10 cellular contexts compared by ENCODE assay signal in the genomic region with DNA sequence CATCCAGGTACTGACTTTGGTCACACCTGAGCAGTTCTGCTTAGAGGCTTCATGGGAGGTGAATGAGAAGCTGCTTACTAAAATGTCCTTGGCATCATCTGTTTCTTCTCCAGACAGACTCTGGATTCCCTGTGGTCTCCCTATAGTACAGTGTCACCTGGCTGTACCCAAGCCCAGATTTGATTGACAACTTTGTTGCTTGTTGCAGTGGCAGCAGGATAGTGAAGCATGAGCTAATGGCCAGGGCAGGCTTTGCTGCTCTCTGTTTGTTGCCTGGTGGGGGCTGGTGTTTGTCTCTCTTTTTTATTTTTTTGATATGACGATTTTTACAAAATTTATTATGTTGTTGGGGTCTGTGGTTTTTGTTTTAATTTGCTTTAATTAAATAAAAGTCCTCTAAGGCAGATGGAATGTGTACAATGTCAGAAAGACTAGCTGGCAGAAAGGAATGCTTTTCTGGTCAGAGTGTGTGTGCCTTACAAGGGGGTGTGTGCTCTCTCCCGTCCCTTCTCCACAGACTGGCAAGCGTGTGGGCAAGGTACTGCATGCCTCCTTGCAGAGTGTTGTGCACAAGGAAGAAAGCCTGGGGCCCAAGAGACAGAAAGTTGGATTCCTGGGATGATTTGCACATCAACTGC. TPM values are rescaled to one million over a fixed set of nuclear protein-coding genes. Genes with fewer than 3 reads are reported as not detected.
DNase-seq lines count a peak whose midpoint lies in the region; ATAC-seq and TF ChIP-seq lines count a peak whose summit lies in the region.
"Had no signal": no experiment of that assay in that cellular context is flagged by ENCODE, and none has a peak within 500 bp of the region (broad histone marks: within the 10 kb centered on the region; RNA-seq: fewer than 3 reads in every experiment).

No MANE protein-coding gene starts in this region.

- no peaks in the 10 kb centered on the region for H3K4me1 Mint-ChIP-seq in neural crest cell

- H3K36me3 Mint-ChIP-seq in neural crest cell (ENCODE audit: low read depth): peaks cover 16% of the 10 kb centered on the region

- H3K36me3 ChIP-seq in Peyer's patch: peaks cover 0 to 19% (median 0%) of the 10 kb centered on the region in 3 donors

- H3K27me3 Mint-ChIP-seq in neural crest cell (ENCODE audit: low read depth): no peaks in the 10 kb centered on the region

- H3K4me3 Mint-ChIP-seq in neural crest cell: no peak overlapping the region

- no peak for TF ChIP-seq CTCF in Peyer's patch (IDR thresholded peaks at IDR 0.05)
- TF ChIP-seq CTCF in epithelial cell of proximal tubule (conservative IDR thresholded peaks at IDR 0.05; ENCODE audit: low read depth, low read length): no peak
- TF ChIP-seq CTCF in neural crest cell (conservative IDR thresholded peaks at IDR 0.05): no peak

- H3K4me3 ChIP-seq in Peyer's patch (no peak overlapping the region), epithelial cell of proximal tubule (ENCODE audit: low read depth, low read length) (no peak overlapping the region)

- DNase-seq in AG08396 (ENCODE audit: low spot score) (peak; percentile 79), Peyer's patch (no peak), epithelial cell of proximal tubule (ENCODE audit: low read depth) (peak; percentile 75), neural crest cell (ENCODE audit: low read depth, low spot score) (no peak), ureter (ENCODE audit: low spot score) (no peak), NCI-H2196 (lab: John Stamatoyannopoulos, UW; ENCODE audit: unreplicated experiment) (no peak)
- DNase-seq in activated CD4-positive, CD25-positive, alpha-beta regulatory T cell treated with anti-CD3 and anti-CD28 coated beads, Interleukin-2, amount 50 U/mL, for 72 hours: no peak
- DNase-seq: DMS 273 treated with DMSO at 0.1 percent for 48 hours, islet precursor cell had no signal

- H3K27ac Mint-ChIP-seq in neural crest cell (ENCODE audit: unreplicated experiment): peak overlapping the region; percentile 71

- no peaks in the 10 kb centered on the region for H3K9me3 ChIP-seq in Peyer's patch

- H3K9me3 Mint-ChIP-seq in neural crest cell: no peaks in the 10 kb centered on the region

- H3K27ac ChIP-seq in Peyer's patch: peak overlapping the region; percentile 5 to 79 (median 58)

- peaks cover 0 to 12% (median 5%) of the 10 kb centered on the region in 4 donors for H3K4me1 ChIP-seq in Peyer's patch

- TF ChIP-seq POLR2A in Peyer's patch (IDR thresholded peaks at IDR 0.05): no peak

- no peak for ATAC-seq in GM18520 (IDR thresholded peaks at IDR 0.05; ENCODE audit: unreplicated experiment)

- H3K27me3 ChIP-seq in Peyer's patch: no peaks in the 10 kb centered on the region

RNA-seq across cellular contexts. Expression of a gene that starts 15.3 kb away (rescaled TPM):
- total RNA-seq in Peyer's patch: 10 to 100 TPM; 11.6 to 47.9 (median 32.7) TPM
- total RNA-seq in epithelial cell of proximal tubule: not detected in 2 replicates
- not detected in 2 replicates for total RNA-seq in neural crest cell
- total RNA-seq in ureter: 58.9 TPM

RNA-seq across cellular contexts. Expression of a gene that starts 34.8 kb away (rescaled TPM):
- 10 to 100 TPM; 19.8 to 66.0 (median 28.6) TPM for total RNA-seq in Peyer's patch
- total RNA-seq in epithelial cell of proximal tubule: 68.3 and 85.1 TPM in 2 replicates
- 50.7 and 55.6 TPM in 2 replicates for total RNA-seq in neural crest cell
- total RNA-seq in ureter: 62.1 TPM

RNA-seq across cellular contexts. Expression of a gene that starts 34.9 kb away (rescaled TPM):
- total RNA-seq in Peyer's patch (100 to 1,000 TPM in 3 of 4 donors, 10 to 100 TPM in 1; 70.1 to 190 (median 152) TPM), epithelial cell of proximal tubule (38.9 and 65.8 TPM in 2 replicates), neural crest cell (56.7 and 62.2 TPM in 2 replicates), ureter (151 TPM)

Comparison
In these comparisons a context has a peak if more than half of its experiments do, and no peak if none do; other contexts are left out.
1. DNase-seq: peak in AG08396 (single experiment) and epithelial cell of proximal tubule (single experiment); none in Peyer's patch (0 of 3), neural crest cell (single experiment), ureter (single experiment), NCI-H2196 (single experiment) and activated CD4-positive, CD25-positive, alpha-beta regulatory T cell treated with anti-CD3 and anti-CD28 coated beads, Interleukin-2, amount 50 U/mL, for 72 hours (single experiment).
2. RNA of a gene that starts 15.3 kb away (total RNA-seq): 58.9 TPM in ureter (single experiment) and 11.6 to 47.9 TPM in Peyer's patch; not detected in epithelial cell of proximal tubule and not detected in neural crest cell; every median in the first group is over 10 times any median in the second.